ENCODE assay signal across 16 cellular contexts in the genomic region with DNA sequence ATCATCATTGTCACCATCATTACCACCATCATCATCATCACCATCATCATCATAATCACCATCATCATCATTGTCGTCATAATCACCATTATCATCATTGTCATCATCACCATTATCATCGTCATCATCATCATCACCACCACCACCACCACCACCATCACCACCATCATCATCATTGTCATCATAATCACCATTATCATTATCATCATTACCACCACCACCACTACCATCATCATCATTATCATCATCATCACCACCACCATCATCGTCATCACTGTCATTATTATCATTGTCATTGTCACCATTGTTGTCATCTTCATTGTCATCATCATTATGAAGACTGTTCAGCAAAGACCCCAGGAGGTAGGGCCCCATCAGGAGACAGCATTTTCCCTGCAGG. TPM values are rescaled to one million over a fixed set of nuclear protein-coding genes. Genes with fewer than 3 reads are reported as not detected.
DNase-seq lines count a peak whose midpoint lies in the region; ATAC-seq, FAIRE-seq and TF ChIP-seq lines count a peak whose summit lies in the region.
"Had no signal": no experiment of that assay in that cellular context is flagged by ENCODE, and none has a peak within 500 bp of the region (broad histone marks: within the 10 kb centered on the region; RNA-seq: fewer than 3 reads in every experiment).

No MANE protein-coding gene starts in this region.

- WGBS in K562 (ENCODE audit: insufficient coverage, low coverage, missing lambda C conversion rate): 0% methylated on average over 3 of the region's 3 CpGs

- no TSS peak for BruUV-seq in K562 (replicated peaks; lab: Mats Ljungman, UMichigan)

- no peak for TF ChIP-seq RAD21 in K562 (CRISPR knock-in tag; conservative IDR thresholded peaks at IDR 0.05 in 1 of 2, IDR thresholded peaks at IDR 0.05 in 1 of 2)

- H3K9me3 Mint-ChIP-seq in endothelial cell (ENCODE audit: unreplicated experiment): no peaks in the 10 kb centered on the region

- ATAC-seq in K562 (no peak), GM18873 (IDR thresholded peaks at IDR 0.05; ENCODE audit: low FRiP score, unreplicated experiment) (no peak)

- FAIRE-seq in HTR-8/SVneo (lab: Jason Lieb, UNC) (peak; percentile 99), K562 (lab: Jason Lieb, UNC) (no peak)
- FAIRE-seq: G401.6 had no signal

- no peak for TF ChIP-seq EP300 in K562 (IDR thresholded peaks at IDR 0.05; ENCODE audit: low read length)

- H3K4me3 Mint-ChIP-seq in endothelial cell (ENCODE audit: unreplicated experiment): no peak overlapping the region
- H3K4me3 Mint-ChIP-seq: CD4-positive, alpha-beta memory T cell; H9 had no signal

- peaks cover 0 to 8% of the 10 kb centered on the region in 2 experiments; a peak in 3 of 5 replicates for H3K4me1 ChIP-seq in K562 (replicated peaks in 1 of 2; ENCODE audit: control insufficient read depth in 2 of 2, insufficient read depth in 2 of 2, low read length in 2 of 2)

- H3K79me2 ChIP-seq in K562 (ENCODE audit: control insufficient read depth, insufficient read depth, low read length): no peaks in the 10 kb centered on the region

- H3K9ac ChIP-seq in K562 (ENCODE audit: insufficient read depth in 1 of 2, low read depth in 2 of 2, low read length in 2 of 2): no peak overlapping the region
- H3K9ac ChIP-seq: GM23248 had no signal

- no peaks in the 10 kb centered on the region for H3K36me3 Mint-ChIP-seq in endothelial cell (ENCODE audit: low read depth, unreplicated experiment)

- no peaks in the 10 kb centered on the region for H3K36me3 ChIP-seq in K562 (ENCODE audit: control insufficient read depth, insufficient read depth, low read length)

- CTCF ChIA-PET in K562 (lab: Yijun Ruan, JAX; ENCODE audit: low intra/inter-chr PET ratio): no interaction called here

- H3K27ac Mint-ChIP-seq in endothelial cell (ENCODE audit: unreplicated experiment): peak overlapping the region; percentile 3
- H3K27ac Mint-ChIP-seq: CD4-positive, alpha-beta memory T cell; H9 had no signal

- H2AFZ ChIP-seq in K562 (ENCODE audit: low read depth, low read length): no peak overlapping the region
- H2AFZ ChIP-seq: GM23248 had no signal

- DNase-seq in HTR-8/SVneo (ENCODE audit: insufficient read length, low spot score) (no peak), K562 (ENCODE audit: extremely low read depth in 1 of 4, low spot score in 3 of 4) (no peak), endothelial cell (ENCODE audit: low spot score) (no peak), GM20000 (ENCODE audit: low spot score) (no peak)
- DNase-seq in activated CD4-positive, alpha-beta T cell treated with anti-CD3 and anti-CD28 coated beads, Interleukin-2, amount 50 U/mL, for 4 hours: no peak
- DNase-seq: C1 segment of cervical spinal cord; Calu3; CD4-positive, alpha-beta memory T cell; COR-L47; DMS53; DND-41; GM23248; H9 had no signal

- no peaks in the 10 kb centered on the region for H4K20me1 ChIP-seq in K562 (replicated peaks; ENCODE audit: control insufficient read depth, insufficient read depth, low read length)

- no peak overlapping the region for H3K27ac ChIP-seq in K562 (ENCODE audit: extremely low read depth, low read depth, low read length)
- H3K27ac ChIP-seq: GM23248 had no signal

- POLR2A ChIA-PET in K562 (lab: Yijun Ruan, JAX): no interaction called here

- TF ChIP-seq CTCF in K562 (IDR thresholded peaks at IDR 0.05 in 2 of 3, conservative IDR thresholded peaks at IDR 0.05 in 1 of 3; ENCODE audit: insufficient read depth in 2 of 3, low read depth in 1 of 3, low read length in 3 of 3) (no peak), endothelial cell (IDR thresholded peaks at IDR 0.05; ENCODE audit: unreplicated experiment) (no peak), GM20000 (IDR thresholded peaks at IDR 0.05; ENCODE audit: extremely low read depth, missing control alignments) (no peak)

- peaks cover 6% of the 10 kb centered on the region for H3K27me3 Mint-ChIP-seq in endothelial cell (ENCODE audit: unreplicated experiment)

- in situ Hi-C loops in K562 (cut with MboI): no loop called here

- H3K4me3 ChIP-seq in K562: no peak overlapping the region
- H3K4me3 ChIP-seq: GM23248 had no signal

- H3K9me1 ChIP-seq in K562 (ENCODE audit: control insufficient read depth, insufficient read depth, low read length): no peaks in the 10 kb centered on the region

- H3K9me3 ChIP-seq in K562 (replicated peaks; ENCODE audit: control insufficient read depth, insufficient read depth, low read depth, low read length): no peaks in the 10 kb centered on the region

- H3K4me1 Mint-ChIP-seq in endothelial cell (ENCODE audit: unreplicated experiment): no peaks in the 10 kb centered on the region

- intact Hi-C loops in K562 (cut with micrococcal nuclease): no loop called here

- no peak for TF ChIP-seq POLR2A in K562 (conservative IDR thresholded peaks at IDR 0.05)

- peaks cover 6 to 29% of the 10 kb centered on the region in 2 experiments; a peak in 3 of 5 replicates for H3K27me3 ChIP-seq in K562 (ENCODE audit: control insufficient read depth in 2 of 2, insufficient read depth in 2 of 2, low read length in 2 of 2)

- H3K4me2 ChIP-seq in K562 (ENCODE audit: insufficient read depth, low read length): no peak overlapping the region

TF ChIP-seq in K562, 482 proteins besides CTCF, POLR2A, EP300 and RAD21 (continues in another document):
- TF ChIP-seq HNRNPUL1 (IDR thresholded peaks at IDR 0.05; ENCODE audit: low read length): no peak
- TF ChIP-seq ZNF780A (CRISPR knock-in tag; IDR thresholded peaks at IDR 0.05): no peak
- TF ChIP-seq DNMT1 (IDR thresholded peaks at IDR 0.05): no peak
- no peak for TF ChIP-seq CBX2 (IDR thresholded peaks at IDR 0.05; ENCODE audit: insufficient read depth, low read length, poor library complexity, severe bottlenecking)
- no peak for TF ChIP-seq ATF1 (CRISPR knock-in tag; IDR thresholded peaks at IDR 0.05)
- peak; percentile 73 for TF ChIP-seq ATF1 (tag; IDR thresholded peaks at IDR 0.05)
- TF ChIP-seq TGIF2 (CRISPR knock-in tag; IDR thresholded peaks at IDR 0.05): no peak
- TF ChIP-seq ZNF165 (CRISPR knock-in tag; IDR thresholded peaks at IDR 0.05; ENCODE audit: borderline replicate concordance): no peak
- no peak for TF ChIP-seq ZNF253 (CRISPR knock-in tag; conservative IDR thresholded peaks at IDR 0.05)

RNA-seq across cellular contexts. Expression of a gene that starts 33.3 kb away (rescaled TPM):
- total RNA-seq in K562 (2011; cell fraction: chromatin; rRNA removed; ENCODE audit: low replicate concordance): 4.9 and 7.8 TPM in 2 replicates
- total RNA-seq in K562 (2011; cell fraction: nucleolus; rRNA removed): 5.0 and 7.9 TPM in 2 replicates
- total RNA-seq in K562 (2011; cell fraction: nucleoplasm; rRNA removed): 4.7 and 5.7 TPM in 2 replicates
- total RNA-seq in K562 (2014; rRNA removed) (0.33 and 1.2 TPM in 2 replicates), K562 (2014; rRNA removed; fragmentation: Illumina TruSeq; extraction: Trizol) (0.06 and 0.15 TPM in 2 replicates), K562 (2015; rRNA removed; fragmentation: Illumina TruSeq; extraction: Trizol) (0.11 and 0.14 TPM in 2 replicates), K562 (2021) (0.27 and 0.38 TPM in 2 replicates), endothelial cell (ENCODE audit: unreplicated experiment) (not detected)
- polyA plus RNA-seq in K562 (2011; rRNA removed) (0.34 and 0.99 TPM in 2 replicates), K562 (2014; fragmentation: Illumina TruSeq; extraction: Trizol) (0.21 TPM in 2 replicates), K562 (2014; fragmentation: Nextera tagmentation; extraction: Ambion mirVana) (not detected), K562 (2014; rRNA removed) (0.07 and 0.36 TPM in 2 replicates)
- polyA plus RNA-seq in K562 (2011; cell fraction: cytosol; rRNA removed): 0.35 and 0.67 TPM in 2 replicates
- 1.3 and 4.0 TPM in 2 replicates for polyA plus RNA-seq in K562 (2011; cell fraction: nucleus; rRNA removed)
- polyA plus RNA-seq in K562 (2012): 0.12 and 0.68 TPM in 2 replicates
- polyA minus RNA-seq in K562 (2011; rRNA and poly(A)+ RNA removed): 0.24 and 1.5 TPM in 2 replicates
- 1.7 and 1.9 TPM in 2 replicates for polyA minus RNA-seq in K562 (2011; cell fraction: cytosol; rRNA and poly(A)+ RNA removed)
- polyA minus RNA-seq in K562 (2011; cell fraction: nucleus; rRNA and poly(A)+ RNA removed): 1.1 and 1.3 TPM in 2 replicates
- total RNA-seq: GM23248, H4 had no signal
- polyA plus RNA-seq: CD4-positive, alpha-beta memory T cell; GM23248 had no signal
